Comparison of ENCODE assay signal across 14 cellular contexts in the genomic region with DNA sequence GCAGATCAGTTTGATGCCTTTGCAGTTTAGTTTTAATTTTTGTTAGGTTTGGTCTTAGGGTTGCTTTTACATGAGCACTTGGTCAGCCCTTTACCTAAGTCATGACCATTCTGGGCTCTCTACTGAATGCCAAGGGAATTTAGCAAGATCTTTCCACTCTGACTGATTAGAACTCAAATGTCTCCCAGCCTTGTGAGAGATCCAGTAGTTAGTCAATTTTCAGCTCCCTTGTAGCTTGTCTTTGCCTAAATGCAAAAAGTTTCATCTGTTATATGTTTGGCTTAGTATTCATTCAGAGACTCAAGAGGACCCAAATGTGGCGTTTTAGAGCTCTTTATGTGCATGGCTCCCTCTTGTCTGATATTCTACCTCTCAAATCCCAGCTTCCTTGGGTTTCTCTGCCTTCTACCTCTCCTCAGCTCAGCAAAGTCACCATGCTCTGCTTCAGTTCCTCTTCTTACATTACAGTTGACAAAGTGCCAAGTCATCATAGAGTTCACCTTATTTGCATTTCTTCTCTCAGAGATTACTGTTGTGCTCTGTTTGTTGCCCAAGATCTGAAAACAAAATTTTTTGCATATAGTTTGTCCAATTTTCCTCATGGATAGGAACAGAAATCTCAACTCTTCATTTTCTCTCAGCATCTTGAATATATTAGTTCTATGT. TPM values are rescaled to one million over a fixed set of nuclear protein-coding genes. Genes with fewer than 3 reads are reported as not detected.
A peak's percentile ranks its signal among the peaks of the same experiment; 100 is the strongest.
DNase-seq lines count a peak whose midpoint lies in the region; ATAC-seq lines count a peak whose summit lies in the region.
"Had no signal": no experiment of that assay in that cellular context is flagged by ENCODE, and none has a peak within 500 bp of the region (broad histone marks: within the 10 kb centered on the region; RNA-seq: fewer than 3 reads in every experiment).

No MANE protein-coding gene starts in this region.

- no peaks in the 10 kb centered on the region for H4K20me1 ChIP-seq in GM23248 (ENCODE audit: insufficient read depth)

- peak; percentile 96 for ATAC-seq in GM21723 (IDR thresholded peaks at IDR 0.05; ENCODE audit: unreplicated experiment)
- peak; percentile 72 for ATAC-seq in HG03280 (IDR thresholded peaks at IDR 0.05; ENCODE audit: unreplicated experiment)
- ATAC-seq in GM18870 (IDR thresholded peaks at IDR 0.05; ENCODE audit: unreplicated experiment), result no peak

- no peak overlapping the region for H3K4me2 ChIP-seq in GM23248 (ENCODE audit: unreplicated experiment)

- no peaks in the 10 kb centered on the region for H3K36me3 ChIP-seq in GM23248 (ENCODE audit: low read depth)

- no peaks in the 10 kb centered on the region for H3K9me2 ChIP-seq in GM23248 (ENCODE audit: insufficient read depth)

- DNase-seq in DMS53 (lab: John Stamatoyannopoulos, UW) (peak; percentile 53), DMS53 treated with DMSO at 0.1 percent for 48 hours (lab: John Stamatoyannopoulos, UW; ENCODE audit: unreplicated experiment) (no peak), caudate nucleus (lab: John Stamatoyannopoulos, UW) (no peak), GM23248 (no peak), SK-N-DZ (ENCODE audit: low spot score) (no peak)
- DNase-seq: 8988T; activated CD4-positive, alpha-beta T cell treated with anti-CD3 and anti-CD28 coated beads, Interleukin-2, amount 10 ng/mL, durations not matched to agents 24 days and 14 days; cerebellar nuclear complex; DND-41; NCI-H748 treated with DMSO at 0.1 percent for 48 hours had no signal

- H3F3A ChIP-seq in GM23248 (ENCODE audit: insufficient read depth), result no peaks in the 10 kb centered on the region

- no peaks in the 10 kb centered on the region for H3K4me1 ChIP-seq in GM23248 (ENCODE audit: insufficient read depth)

- H3K9me3 ChIP-seq in GM23248 (ENCODE audit: low read depth), result no peaks in the 10 kb centered on the region

- peaks cover 11% of the 10 kb centered on the region for H3K27me3 ChIP-seq in GM23248 (replicated peaks; ENCODE audit: insufficient read depth)

- H2AFZ ChIP-seq in GM23248, result no peak overlapping the region

- no peak overlapping the region for H3K9ac ChIP-seq in GM23248

- H3K27ac ChIP-seq in caudate nucleus (ENCODE audit: low read depth, low read length) (peak overlapping the region; percentile 14), GM23248 (no peak overlapping the region)

- no peak overlapping the region for H3K4me3 ChIP-seq in GM23248

- WGBS in GM23248 (ENCODE audit: low coverage in 1 of 2, low lambda C conversion rate in 2 of 2, missing lambda C conversion rate in 2 of 2), 2 experiments, result 7 to 12% methylated on average over 1 of the region's 1 CpG

- in situ Hi-C loops in GM23248 (cut with MboI), result no loop called here

- H3K79me2 ChIP-seq in GM23248 (ENCODE audit: insufficient read depth), result no peaks in the 10 kb centered on the region

RNA-seq across cellular contexts. Expression of a gene that starts 17.5 kb away (rescaled TPM):
- not detected in 2 replicates for total RNA-seq in GM23248 (2014; rRNA removed; shearing (Covaris generic))
- polyA plus RNA-seq in GM23248 (2016; fragmentation: Nextera tagmentation; extraction: Ambion mirVana), result not detected in 2 replicates
- polyA plus RNA-seq in SK-N-DZ (2014; cell fraction: cytosol; rRNA removed), result 12.8 and 14.4 TPM in 2 replicates
- polyA plus RNA-seq in SK-N-DZ (2014; cell fraction: nucleus; rRNA removed), result 11.7 and 15.7 TPM in 2 replicates
- total RNA-seq: fibroblast of lung had no signal
- polyA plus RNA-seq: fibroblast of lung had no signal

RNA-seq across cellular contexts. Expression of a gene that starts 51.8 kb away (rescaled TPM):
- 21.5 and 24.2 TPM in 2 replicates for total RNA-seq in GM23248 (2014; rRNA removed; shearing (Covaris generic))
- polyA plus RNA-seq in GM23248 (2016; fragmentation: Nextera tagmentation; extraction: Ambion mirVana), result 24.4 and 25.0 TPM in 2 replicates
- polyA plus RNA-seq in SK-N-DZ (2014; cell fraction: cytosol; rRNA removed), result 8.5 and 8.8 TPM in 2 replicates
- 9.0 and 11.7 TPM in 2 replicates for polyA plus RNA-seq in SK-N-DZ (2014; cell fraction: nucleus; rRNA removed)
